ENCODE assay signal across 17 cellular contexts in the genomic region with DNA sequence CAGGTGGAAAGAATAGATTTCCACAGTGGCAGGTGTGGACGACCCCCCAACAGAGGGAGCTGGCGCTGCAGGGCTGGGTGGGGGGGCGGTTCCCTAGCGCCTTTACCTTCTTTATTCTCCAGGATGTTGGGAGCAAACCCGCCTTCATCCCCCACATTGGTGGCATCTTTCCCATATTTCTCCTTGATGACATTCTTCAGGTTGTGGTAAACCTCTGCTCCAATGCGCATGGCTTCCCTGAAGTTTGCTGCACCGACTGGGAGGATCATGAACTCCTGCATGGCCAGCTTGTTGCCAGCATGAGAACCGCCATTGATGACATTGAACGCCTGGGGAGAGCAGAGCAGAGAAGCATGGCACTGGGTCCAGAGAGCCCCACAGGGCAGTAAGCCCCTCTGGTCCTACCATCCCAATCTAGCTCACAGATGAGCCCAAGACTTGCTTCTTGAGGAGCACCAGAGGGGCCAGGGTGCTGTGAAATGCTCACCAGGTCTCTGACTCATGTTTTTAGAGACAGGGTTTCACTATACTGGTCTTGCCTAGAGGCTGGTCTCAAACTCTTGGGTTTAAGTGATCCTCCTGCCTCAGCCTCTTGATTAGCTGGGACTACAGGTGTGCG. TPM values are rescaled to one million over a fixed set of nuclear protein-coding genes. Genes with fewer than 3 reads are reported as not detected.
A peak's percentile ranks its signal among the peaks of the same experiment; 100 is the strongest.
DNase-seq lines count a peak whose midpoint lies in the region; ATAC-seq and TF ChIP-seq lines count a peak whose summit lies in the region.
"Had no signal": no experiment of that assay in that cellular context is flagged by ENCODE, and none has a peak within 500 bp of the region (broad histone marks: within the 10 kb centered on the region; RNA-seq: fewer than 3 reads in every experiment).

No MANE protein-coding gene starts in this region.

- ATAC-seq in T-helper 17 cell: no peak
- ATAC-seq in effector memory CD8-positive, alpha-beta T cell (replicated peaks): no peak
- no peak for ATAC-seq in upper lobe of right lung
- ATAC-seq: left cardiac atrium had no signal

- H3K27ac Mint-ChIP-seq in CD14-positive monocyte: peak overlapping the region; percentile 46 to 84 (median 78)
- peak overlapping the region; percentile 54 for H3K27ac Mint-ChIP-seq in T-helper 17 cell
- peak overlapping the region; percentile 38 to 46 for H3K27ac Mint-ChIP-seq in effector memory CD8-positive, alpha-beta T cell

- H3K36me3 Mint-ChIP-seq in CD14-positive monocyte: peaks cover 93 to 96% of the 10 kb centered on the region in 2 donors
- peaks cover 4% of the 10 kb centered on the region for H3K36me3 Mint-ChIP-seq in T-helper 17 cell (ENCODE audit: low read depth)
- H3K36me3 Mint-ChIP-seq in effector memory CD8-positive, alpha-beta T cell (ENCODE audit: insufficient read depth): peaks cover 96% of the 10 kb centered on the region

- peaks cover 5% of the 10 kb centered on the region for H3K4me1 ChIP-seq in upper lobe of right lung

- H3K4me1 Mint-ChIP-seq in CD14-positive monocyte (peaks cover 31% of the 10 kb centered on the region), T-helper 17 cell (peaks cover 16% of the 10 kb centered on the region)
- H3K4me1 Mint-ChIP-seq in effector memory CD8-positive, alpha-beta T cell (ENCODE audit: low read depth in 2 of 2): peaks cover 8 to 11% of the 10 kb centered on the region in 2 donors

- no peak overlapping the region for H3K27ac ChIP-seq in upper lobe of right lung
- H3K27ac ChIP-seq: 22Rv1, esophagus muscularis mucosa, hepatocyte had no signal

- TF ChIP-seq CTCF in CD14-positive monocyte (IDR thresholded peaks at IDR 0.05): no peak
- TF ChIP-seq CTCF in upper lobe of right lung (IDR thresholded peaks at IDR 0.05): no peak

- no peaks in the 10 kb centered on the region for H3K9me3 ChIP-seq in T-helper 17 cell (ENCODE audit: control insufficient read depth, low read length, poor library complexity, severe bottlenecking)
- no peaks in the 10 kb centered on the region for H3K9me3 ChIP-seq in upper lobe of right lung
- H3K9me3 ChIP-seq: esophagus muscularis mucosa, SJCRH30, spleen had no signal

- DNase-seq in DMS 273 (lab: John Stamatoyannopoulos, UW; ENCODE audit: unreplicated experiment) (peak; percentile 38), DMS 273 treated with DMSO at 0.1 percent for 48 hours (lab: John Stamatoyannopoulos, UW) (no peak), CD14-positive monocyte (ENCODE audit: low spot score) (no peak), T-helper 17 cell (no peak), GF-D8 (lab: John Stamatoyannopoulos, UW) (no peak), upper lobe of right lung (no peak), COLO668 (lab: John Stamatoyannopoulos, UW; ENCODE audit: unreplicated experiment) (no peak)
- no peak for DNase-seq in effector memory CD8-positive, alpha-beta T cell
- DNase-seq: CD4-positive, alpha-beta memory T cell; cortex of kidney; left cardiac atrium; NCI-H146 had no signal

- no peak overlapping the region for H3K4me3 ChIP-seq in upper lobe of right lung
- H3K4me3 ChIP-seq: esophagus muscularis mucosa, hepatocyte, SJCRH30, spleen had no signal

- H3K4me3 Mint-ChIP-seq in CD14-positive monocyte (no peak overlapping the region), T-helper 17 cell (no peak overlapping the region)
- no peak overlapping the region for H3K4me3 Mint-ChIP-seq in effector memory CD8-positive, alpha-beta T cell
- H3K4me3 Mint-ChIP-seq: CD4-positive, alpha-beta memory T cell had no signal

- intact Hi-C loops in CD14-positive monocyte (cut with micrococcal nuclease): no loop called here
- intact Hi-C loops in upper lobe of right lung (cut with DNase I): no loop called here

- no peaks in the 10 kb centered on the region for H3K9me3 Mint-ChIP-seq in CD14-positive monocyte
- H3K9me3 Mint-ChIP-seq in effector memory CD8-positive, alpha-beta T cell: no peaks in the 10 kb centered on the region
- H3K9me3 Mint-ChIP-seq: CD4-positive, alpha-beta memory T cell had no signal

- H3K27me3 Mint-ChIP-seq in CD14-positive monocyte (ENCODE audit: low read depth in 3 of 3) (peaks cover 0 to 1% (median 0%) of the 10 kb centered on the region in 3 donors), T-helper 17 cell (no peaks in the 10 kb centered on the region)
- H3K27me3 Mint-ChIP-seq in effector memory CD8-positive, alpha-beta T cell: no peaks in the 10 kb centered on the region
- H3K27me3 Mint-ChIP-seq: CD4-positive, alpha-beta memory T cell had no signal

- H3K36me3 ChIP-seq in upper lobe of right lung: peaks cover 100% of the 10 kb centered on the region

- no peaks in the 10 kb centered on the region for H3K27me3 ChIP-seq in upper lobe of right lung
- H3K27me3 ChIP-seq: esophagus muscularis mucosa, hepatocyte, SJCRH30, spleen had no signal

RNA-seq across cellular contexts. Expression of gene ENO1, which starts 12.2 kb away (rescaled TPM):
- 1,000 to 10,000 TPM; 1,458 to 1,573 TPM for polyA plus RNA-seq in CD14-positive monocyte
- 100 to 1,000 TPM; 322 to 380 TPM for total RNA-seq in T-helper 17 cell
- 640 TPM for total RNA-seq in upper lobe of right lung

RNA-seq across cellular contexts. Expression of gene RERE, which starts 48.8 kb away (rescaled TPM):
- polyA plus RNA-seq in CD14-positive monocyte: 1 to 10 TPM; 1.2 to 3.8 TPM
- total RNA-seq in T-helper 17 cell (100 to 1,000 TPM; 102 to 108 TPM), upper lobe of right lung (99.6 TPM)
